In genomic region chr19:33684550-33685303, GRCh38 we compare ENCODE assay signal across 12 cellular contexts.
DNase-seq lines count a peak whose midpoint lies in the region; TF ChIP-seq lines count a peak whose summit lies in the region.
"Had no signal": no experiment of that assay in that cellular context is flagged by ENCODE, and none has a peak within 500 bp of the region (broad histone marks: within the 10 kb centered on the region; RNA-seq: fewer than 3 reads in every experiment).

No MANE protein-coding gene starts in this region.

- TF ChIP-seq CTCF in sigmoid colon (IDR thresholded peaks at IDR 0.05) (no peak), tibial nerve (IDR thresholded peaks at IDR 0.05) (no peak)

- H3K9me3 ChIP-seq in sigmoid colon = no peaks in the 10 kb centered on the region
- no peaks in the 10 kb centered on the region for H3K9me3 ChIP-seq in tibial nerve
- H3K9me3 ChIP-seq: prostate gland had no signal

- no peaks in the 10 kb centered on the region for H3K36me3 ChIP-seq in sigmoid colon
- no peaks in the 10 kb centered on the region for H3K36me3 ChIP-seq in tibial nerve
- H3K36me3 ChIP-seq: prostate gland had no signal

- no peak for TF ChIP-seq POLR2A in sigmoid colon (IDR thresholded peaks at IDR 0.05)
- TF ChIP-seq POLR2A in tibial nerve (IDR thresholded peaks at IDR 0.05) = no peak

- WGBS in sigmoid colon, 2 donors = 33 to 38% methylated on average over 42 of the region's 42 CpGs
- WGBS in tibial nerve, 2 donors = 19 to 20% methylated on average over 34 to 41 of the region's 42 CpGs

- DNase-seq in NCI-H526 (lab: John Stamatoyannopoulos, UW) = peak; percentile 41 to 59
- DNase-seq in NCI-H526 treated with DMSO at 0.1 percent for 48 hours (lab: John Stamatoyannopoulos, UW) = no peak
- DNase-seq in NCI-H345 treated with DMSO at 0.1 percent for 48 hours (lab: John Stamatoyannopoulos, UW; ENCODE audit: unreplicated experiment) = peak; percentile 23
- peak in 24 of 42 donors; percentile 4 to 48 (median 20) for DNase-seq in head of caudate nucleus
- DNase-seq in sigmoid colon = peak; percentile 48
- DNase-seq in stimulated activated CD4-positive, alpha-beta T cell treated with anti-CD3 and anti-CD28 coated beads, Interleukin-2, amount 100 ng/mL, for 48 hours = no peak
- DNase-seq in tibial nerve (ENCODE audit: low spot score in 2 of 2) = no peak
- no peak for DNase-seq in effector CD4-positive, alpha-beta T cell
- DNase-seq: activated CD4-positive, CD25-positive, alpha-beta regulatory T cell; activated CD8-positive, alpha-beta memory T cell treated with anti-CD3 and anti-CD28 coated beads, Interleukin-2, amount 50 U/mL, for 4 hours; activated naive CD8-positive, alpha-beta T cell treated with anti-CD3 and anti-CD28 coated beads for 36 hours had no signal

- H3K4me1 ChIP-seq in sigmoid colon (no peaks in the 10 kb centered on the region), tibial nerve (no peaks in the 10 kb centered on the region)
- H3K4me1 ChIP-seq: prostate gland had no signal

- TF ChIP-seq EP300 in sigmoid colon (IDR thresholded peaks at IDR 0.05) (no peak), tibial nerve (IDR thresholded peaks at IDR 0.05) (no peak)

- H3K27me3 ChIP-seq in sigmoid colon (peaks cover 0 to 61% (median 25%) of the 10 kb centered on the region in 3 donors), tibial nerve (peaks cover 0 to 28% of the 10 kb centered on the region in 2 donors)

- H3K27ac ChIP-seq in sigmoid colon (no peak overlapping the region), tibial nerve (no peak overlapping the region)
- H3K27ac ChIP-seq: prostate gland had no signal

- H3K4me3 ChIP-seq in sigmoid colon (no peak overlapping the region), tibial nerve (no peak overlapping the region)
- H3K4me3 ChIP-seq: prostate gland had no signal

- intact Hi-C loops in head of caudate nucleus (cut with DNase I) = no loop called here
- intact Hi-C loops in sigmoid colon (cut with DNase I) = no loop called here

Comparison
In these comparisons a context has a peak if more than half of its experiments do, and no peak if none do; other contexts are left out.
1. DNase-seq: peak in NCI-H526 (2 of 2), NCI-H345 treated with DMSO at 0.1 percent for 48 hours (single experiment), head of caudate nucleus (24 of 42) and sigmoid colon (single experiment); none in NCI-H526 treated with DMSO at 0.1 percent for 48 hours (single experiment), stimulated activated CD4-positive, alpha-beta T cell treated with anti-CD3 and anti-CD28 coated beads, Interleukin-2, amount 100 ng/mL, for 48 hours (0 of 2), tibial nerve (0 of 2) and effector CD4-positive, alpha-beta T cell (single experiment).